8 cellular contexts compared by ENCODE assay signal in genomic region chr10:86775056-86775858, GRCh38. TPM values are rescaled to one million over a fixed set of nuclear protein-coding genes. Genes with fewer than 3 reads are reported as not detected.
A peak's percentile ranks its signal among the peaks of the same experiment; 100 is the strongest.
DNase-seq lines count a peak whose midpoint lies in the region; ATAC-seq lines count a peak whose summit lies in the region.

No MANE protein-coding gene starts in this region.

- peak; percentile 69 for ATAC-seq in GM18499 (IDR thresholded peaks at IDR 0.05; ENCODE audit: insufficient read depth, unreplicated experiment)
- peak; percentile 51 for ATAC-seq in HG02588 (IDR thresholded peaks at IDR 0.05; ENCODE audit: unreplicated experiment)

- in situ Hi-C loops in SK-MEL-5 (cut with HindIII; ENCODE audit: low pct_unique_long_range_greater_than_20kb, low sequenced_read_pairs): no loop called here

- DNase-seq in SK-MEL-5 (ENCODE audit: low read depth, low spot score) (peak; percentile 22), kidney tubule cell (ENCODE audit: low spot score) (peak; percentile 51), NCI-H187 treated with DMSO at 0.1 percent for 48 hours (lab: John Stamatoyannopoulos, UW) (no peak), GOT3 (lab: John Stamatoyannopoulos, UW) (no peak), GDM1 (lab: John Stamatoyannopoulos, UW) (no peak)
- DNase-seq in effector CD4-positive, alpha-beta T cell: no peak

RNA-seq across cellular contexts. Expression of gene BMPR1A, which starts 18.8 kb away (rescaled TPM):
- total RNA-seq in SK-MEL-5 (2014; rRNA removed; shearing (Covaris generic)): 25.2 and 31.6 TPM in 2 replicates
- polyA plus RNA-seq in SK-MEL-5 (2015; cell fraction: cytosol; rRNA removed): 13.4 and 17.9 TPM in 2 replicates
- polyA plus RNA-seq in SK-MEL-5 (2015; cell fraction: nucleus; rRNA removed): 15.9 and 17.7 TPM in 2 replicates

Comparison
In these comparisons a context has a peak if more than half of its experiments do, and no peak if none do; other contexts are left out.
1. DNase-seq: peak in SK-MEL-5 (single experiment) and kidney tubule cell (single experiment); none in NCI-H187 treated with DMSO at 0.1 percent for 48 hours (single experiment), GOT3 (single experiment), effector CD4-positive, alpha-beta T cell (single experiment) and GDM1 (single experiment).